Comparison of ENCODE assay signal across 28 cellular contexts in the genomic region with DNA sequence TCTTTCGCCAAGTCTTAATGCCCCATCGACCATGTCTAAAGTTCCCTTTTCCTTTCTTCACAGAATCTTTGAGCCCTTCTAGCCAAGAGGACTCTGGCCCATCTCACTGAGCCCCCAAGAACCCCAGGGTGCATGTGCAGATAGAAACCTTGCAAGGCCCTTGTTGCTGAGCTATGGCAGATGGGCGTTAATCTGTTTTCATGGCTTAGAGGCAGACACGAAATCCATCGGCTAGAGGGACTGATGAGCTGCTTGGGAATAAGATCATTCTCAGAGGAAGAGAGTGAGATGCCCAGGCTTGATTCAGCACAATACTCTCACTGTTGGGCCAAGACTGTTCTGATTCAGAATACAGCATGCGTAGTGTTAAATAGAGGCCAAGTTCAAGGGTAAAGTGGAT.
"Had no signal": no experiment of that assay in that cellular context is flagged by ENCODE, and none has a peak within 500 bp of the region (broad histone marks: within the 10 kb centered on the region; RNA-seq: fewer than 3 reads in every experiment).

No MANE protein-coding gene starts in this region.

- H3K27ac Mint-ChIP-seq: memory B cell; natural killer cell treated with Interleukin-12 subunit alpha and Interleukin-12 subunit beta and Interleukin-15 and Interleukin-18, amount 100 ng/mL, for 72 hours; neural progenitor cell; stimulated activated naive CD8-positive, alpha-beta T cell treated with anti-CD3 and anti-CD28 coated beads, Interleukin-15, amount 100 ng/mL, for 72 hours had no signal

- ATAC-seq: foreskin keratinocyte; gastroesophageal sphincter; heart left ventricle; left lobe of liver; mucosa of descending colon; natural killer cell treated with Interleukin-12 subunit alpha and Interleukin-12 subunit beta and Interleukin-15 and Interleukin-18, amount 100 ng/mL, for 72 hours; sciatic nerve; stimulated activated naive CD8-positive, alpha-beta T cell treated with anti-CD3 and anti-CD28 coated beads, Interleukin-15, amount 100 ng/mL, for 72 hours had no signal

- H3K4me1 ChIP-seq: colonic mucosa, esophagus muscularis mucosa, foreskin keratinocyte, gastroesophageal sphincter, heart left ventricle, neural progenitor cell, prostate gland, right atrium auricular region, suprapubic skin, transverse colon had no signal

- H3K27ac ChIP-seq: colonic mucosa, esophagus muscularis mucosa, foreskin keratinocyte, gastroesophageal sphincter, heart left ventricle, hepatocyte, neural progenitor cell, prostate gland, right atrium auricular region, suprapubic skin, transverse colon had no signal

- H3K4me2 ChIP-seq: hepatocyte, neural progenitor cell, smooth muscle cell had no signal

- H2AFZ ChIP-seq: hepatocyte, neural progenitor cell had no signal

- H3K79me2 ChIP-seq: hepatocyte had no signal

- H3K9me3 Mint-ChIP-seq: memory B cell, neural progenitor cell had no signal

- H3K27me3 ChIP-seq: colonic mucosa, esophagus muscularis mucosa, gastroesophageal sphincter, heart left ventricle, hepatocyte, neural progenitor cell, right atrium auricular region, suprapubic skin, transverse colon had no signal

- H3K36me3 ChIP-seq: colonic mucosa, esophagus muscularis mucosa, gastroesophageal sphincter, heart left ventricle, neural progenitor cell, prostate gland, right atrium auricular region, suprapubic skin, transverse colon had no signal

- DNase-seq: colonic mucosa; dermis blood vessel endothelial cell; effector memory CD4-positive, alpha-beta T cell; foreskin keratinocyte; heart left ventricle; kidney; mucosa of descending colon; naive B cell; stimulated activated CD4-positive, alpha-beta T cell treated with anti-CD3 and anti-CD28 coated beads, Interleukin-12 subunit alpha, Interleukin-12 subunit beta, amount 100 ng/mL, for 4 hours; stimulated activated CD4-positive, alpha-beta T cell treated with anti-CD3 and anti-CD28 coated beads, Interleukin-1b, Interleukin-23, amount 100 ng/mL, for 48 hours; stimulated activated CD4-positive, alpha-beta T cell treated with anti-CD3 and anti-CD28 coated beads, Interleukin-4, amount 100 ng/mL, for 1 hour; stimulated activated CD8-positive, alpha-beta memory T cell treated with anti-CD3 and anti-CD28 coated beads, Interleukin-4, amount 100 ng/mL, for 48 hours; stimulated activated naive CD4-positive, alpha-beta T cell; stimulated activated naive CD8-positive, alpha-beta T cell treated with anti-CD3 and anti-CD28 coated beads, Interleukin-15, amount 100 ng/mL, for 72 hours; transverse colon had no signal

- H3K4me3 ChIP-seq: colonic mucosa, esophagus muscularis mucosa, gastroesophageal sphincter, heart left ventricle, hepatocyte, lung, mucosa of descending colon, neural progenitor cell, prostate gland, right atrium auricular region, smooth muscle cell, suprapubic skin, transverse colon had no signal

- H3K36me3 Mint-ChIP-seq: memory B cell; naive B cell; natural killer cell treated with Interleukin-12 subunit alpha and Interleukin-12 subunit beta and Interleukin-15 and Interleukin-18, amount 100 ng/mL, for 72 hours; neural progenitor cell had no signal

- H3K4me3 Mint-ChIP-seq: memory B cell; natural killer cell treated with Interleukin-12 subunit alpha and Interleukin-12 subunit beta and Interleukin-15 and Interleukin-18, amount 100 ng/mL, for 72 hours; neural progenitor cell; stimulated activated naive CD8-positive, alpha-beta T cell treated with anti-CD3 and anti-CD28 coated beads, Interleukin-15, amount 100 ng/mL, for 72 hours had no signal

- H3K4me1 Mint-ChIP-seq: memory B cell; naive B cell; stimulated activated naive CD8-positive, alpha-beta T cell treated with anti-CD3 and anti-CD28 coated beads, Interleukin-15, amount 100 ng/mL, for 72 hours had no signal
